Comparison of ENCODE assay signal across 22 cellular contexts in the genomic region with DNA sequence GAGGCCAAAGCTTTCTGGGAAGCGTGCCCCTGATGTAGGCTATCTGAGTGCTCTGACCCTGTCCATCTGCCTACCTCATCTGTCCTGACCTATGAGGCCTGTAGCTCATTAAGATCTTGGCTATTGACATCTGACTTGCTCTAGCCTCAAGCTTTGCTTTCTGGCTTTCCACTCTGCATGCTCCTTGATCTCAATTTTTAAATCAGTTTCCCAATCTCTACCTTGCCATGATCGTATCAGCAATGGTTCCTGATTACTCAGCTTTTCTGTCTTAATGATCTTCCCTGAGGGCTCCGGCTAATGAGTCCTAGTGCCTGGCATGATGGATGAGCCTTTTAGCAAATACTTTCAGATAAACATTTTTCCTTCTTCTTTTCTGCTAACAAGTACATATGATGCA.
"Had no signal": no experiment of that assay in that cellular context is flagged by ENCODE, and none has a peak within 500 bp of the region (broad histone marks: within the 10 kb centered on the region; RNA-seq: fewer than 3 reads in every experiment).

No MANE protein-coding gene starts in this region.

- H3K27ac Mint-ChIP-seq: dendritic cell treated with granulocyte-macrophage colony-stimulating factor and Interleukin-4, amounts not matched to agents 40 ng/mL and 50 ng/mL, for 4 days; effector memory CD8-positive, alpha-beta T cell; memory B cell; naive B cell; nephron progenitor cell; stimulated activated memory B cell treated with anti-CD40 and anti-IgM and Interleukin-4, amounts not matched to agents 10 μg/mL and 1 μg/mL and 100 μg/mL, for 72 hours; stimulated activated naive CD8-positive, alpha-beta T cell treated with anti-CD3 and anti-CD28 coated beads, Interleukin-15, Interleukin-2, amounts not matched to agents 100 ng/mL and 50 ng/mL, for 24 hours had no signal

- H3K36me3 ChIP-seq: esophagus muscularis mucosa, gastrocnemius medialis, left ventricle myocardium inferior, lower lobe of right lung, neutrophil, spleen, tibial artery had no signal

- H3K4me3 ChIP-seq: esophagus muscularis mucosa, gastrocnemius medialis, left ventricle myocardium inferior, lower lobe of right lung, spleen, tibial artery had no signal

- H3K27me3 Mint-ChIP-seq: dendritic cell treated with granulocyte-macrophage colony-stimulating factor and Interleukin-4, amounts not matched to agents 40 ng/mL and 50 ng/mL, for 4 days; effector memory CD8-positive, alpha-beta T cell; stimulated activated memory B cell treated with anti-CD40 and anti-IgM and Interleukin-4, amounts not matched to agents 10 μg/mL and 1 μg/mL and 100 μg/mL, for 72 hours; stimulated activated naive CD8-positive, alpha-beta T cell treated with anti-CD3 and anti-CD28 coated beads, Interleukin-15, Interleukin-2, amounts not matched to agents 100 ng/mL and 50 ng/mL, for 24 hours had no signal

- H3K36me3 Mint-ChIP-seq: memory B cell; naive B cell; stimulated activated memory B cell treated with anti-CD40 and anti-IgM and Interleukin-4, amounts not matched to agents 10 μg/mL and 1 μg/mL and 100 μg/mL, for 72 hours had no signal

- H3K4me3 Mint-ChIP-seq: dendritic cell treated with granulocyte-macrophage colony-stimulating factor and Interleukin-4, amounts not matched to agents 40 ng/mL and 50 ng/mL, for 4 days; effector memory CD8-positive, alpha-beta T cell; memory B cell; naive B cell; nephron progenitor cell; stimulated activated memory B cell treated with anti-CD40 and anti-IgM and Interleukin-4, amounts not matched to agents 10 μg/mL and 1 μg/mL and 100 μg/mL, for 72 hours; stimulated activated naive CD8-positive, alpha-beta T cell treated with anti-CD3 and anti-CD28 coated beads, Interleukin-15, Interleukin-2, amounts not matched to agents 100 ng/mL and 50 ng/mL, for 24 hours had no signal

- H3K27me3 ChIP-seq: esophagus muscularis mucosa, gastrocnemius medialis, neutrophil, spleen, tibial artery had no signal

- H3K4me1 Mint-ChIP-seq: memory B cell; naive B cell; stimulated activated memory B cell treated with anti-CD40 and anti-IgM and Interleukin-4, amounts not matched to agents 10 μg/mL and 1 μg/mL and 100 μg/mL, for 72 hours had no signal

- H3K9me3 ChIP-seq: esophagus muscularis mucosa, gastrocnemius medialis, left ventricle myocardium inferior, lower lobe of right lung, neutrophil, spleen, tibial artery had no signal

- H3K27ac ChIP-seq: epithelial cell of prostate, esophagus muscularis mucosa, gastrocnemius medialis, left ventricle myocardium inferior, lower lobe of right lung, neutrophil, spleen, tibial artery had no signal

- DNase-seq: effector memory CD8-positive, alpha-beta T cell; gastrocnemius medialis; kidney; left cardiac atrium; left ventricle myocardium inferior; lower lobe of right lung; naive B cell; nephron progenitor cell; posterior cingulate gyrus; spleen; stimulated activated CD4-positive, alpha-beta T cell treated with anti-CD3 and anti-CD28 coated beads, Interleukin-15, amount 100 ng/mL, for 24 hours; stimulated activated CD4-positive, alpha-beta T cell treated with anti-CD3 and anti-CD28 coated beads, Interleukin-1b, Interleukin-23, amount 100 ng/mL, for 48 hours; stimulated activated CD4-positive, alpha-beta T cell treated with anti-CD3 and anti-CD28 coated beads, Interleukin-4, amount 100 ng/mL, for 24 hours; tibial artery had no signal

- H3K4me1 ChIP-seq: gastrocnemius medialis, spleen had no signal

- ATAC-seq: effector memory CD8-positive, alpha-beta T cell; gastrocnemius medialis; lower lobe of right lung; sciatic nerve; stimulated activated memory B cell treated with anti-CD40 and anti-IgM and Interleukin-4, amounts not matched to agents 10 μg/mL and 1 μg/mL and 100 μg/mL, for 72 hours had no signal

- H3K9me3 Mint-ChIP-seq: memory B cell; nephron progenitor cell; stimulated activated memory B cell treated with anti-CD40 and anti-IgM and Interleukin-4, amounts not matched to agents 10 μg/mL and 1 μg/mL and 100 μg/mL, for 72 hours; stimulated activated naive CD8-positive, alpha-beta T cell treated with anti-CD3 and anti-CD28 coated beads, Interleukin-15, Interleukin-2, amounts not matched to agents 100 ng/mL and 50 ng/mL, for 24 hours had no signal
